ENCODE assay signal across 12 cellular contexts in the genomic region with DNA sequence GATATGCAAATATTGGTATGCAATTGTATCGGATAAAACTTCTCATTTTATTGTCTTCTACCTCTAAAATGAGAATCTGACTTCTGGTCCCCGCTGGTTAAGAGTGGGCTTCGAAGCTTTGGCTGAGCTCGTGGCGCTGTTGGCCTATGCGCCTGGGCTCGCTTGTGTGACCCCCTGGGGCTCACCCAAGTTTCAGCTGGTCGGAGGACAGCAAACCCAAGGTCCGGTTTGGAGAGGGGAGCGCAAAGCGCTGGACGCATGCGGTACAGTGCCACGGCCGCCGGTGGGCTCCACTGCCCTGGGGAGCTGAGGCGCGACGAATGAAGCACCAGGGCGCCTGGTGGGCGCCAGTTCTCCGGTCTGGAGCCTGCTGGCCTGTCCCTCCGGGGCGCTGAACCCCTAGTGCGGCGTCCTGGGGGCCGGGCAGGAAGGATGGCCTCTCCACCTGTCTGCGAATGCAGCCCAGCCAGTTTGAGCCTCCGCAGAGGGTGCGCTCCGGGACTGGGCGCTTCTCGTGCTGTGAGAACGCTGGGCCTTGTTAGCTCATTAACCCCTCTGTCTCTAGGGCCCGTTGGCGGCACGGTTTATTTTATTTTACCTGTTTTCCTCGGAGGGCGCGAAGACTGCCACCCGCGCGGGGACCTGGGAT. TPM values are rescaled to one million over a fixed set of nuclear protein-coding genes. Genes with fewer than 3 reads are reported as not detected.
DNase-seq lines count a peak whose midpoint lies in the region; ATAC-seq and TF ChIP-seq lines count a peak whose summit lies in the region.
"Had no signal": no experiment of that assay in that cellular context is flagged by ENCODE, and none has a peak within 500 bp of the region (broad histone marks: within the 10 kb centered on the region; RNA-seq: fewer than 3 reads in every experiment).

No MANE protein-coding gene starts in this region.

- H3K4me3 ChIP-seq in HFF-Myc (replicated peaks; ENCODE audit: low read depth, low read length) (peak overlapping the region; percentile 83), endodermal cell (ENCODE audit: low read length) (peak overlapping the region; percentile 66), stomach (peak overlapping the region; percentile 47 to 83 (median 72))

- no peak for TF ChIP-seq EP300 in stomach (IDR thresholded peaks at IDR 0.05)

- ATAC-seq in left lobe of liver, result peak; percentile 23
- no peak for ATAC-seq in HG03439 (IDR thresholded peaks at IDR 0.05; ENCODE audit: unreplicated experiment)
- no peak for ATAC-seq in GM19328 (IDR thresholded peaks at IDR 0.05; ENCODE audit: unreplicated experiment)
- ATAC-seq: stimulated activated memory B cell treated with anti-CD40 and anti-IgM and Interleukin-4, amounts not matched to agents 10 μg/mL and 1 μg/mL and 100 μg/mL, for 72 hours had no signal

- 5 to 11% methylated on average over 24 to 43 of the region's 43 CpGs for WGBS in endodermal cell (ENCODE audit: insufficient coverage in 1 of 2, insufficient read length in 1 of 2), 2 experiments
- WGBS in stomach, 5 donors, result 41 to 65% (median 51%) methylated on average over 16 to 43 of the region's 43 CpGs

- H3K36me3 ChIP-seq in endodermal cell (ENCODE audit: control insufficient read depth, insufficient read depth, low read length) (no peaks in the 10 kb centered on the region), stomach (peaks cover 4 to 43% (median 20%) of the 10 kb centered on the region in 4 donors)

- peak overlapping the region; percentile 53 for H3K4me3 Mint-ChIP-seq in endodermal cell
- no peak overlapping the region for H3K4me3 Mint-ChIP-seq in T-helper 2 cell treated with Interferon-gamma antibody and Interleukin-4, amounts not matched to agents 5 μg/mL and 100 μg/mL, for 36 hours
- H3K4me3 Mint-ChIP-seq: stimulated activated memory B cell treated with anti-CD40 and anti-IgM and Interleukin-4, amounts not matched to agents 10 μg/mL and 1 μg/mL and 100 μg/mL, for 72 hours had no signal

- no peak for TF ChIP-seq POLR2A in stomach (IDR thresholded peaks at IDR 0.05)

- intact Hi-C loops in stomach (cut with DNase I; ENCODE audit: low total_unique reads), result no loop called here

- peak overlapping the region; percentile 40 for H3K27ac ChIP-seq in endodermal cell (ENCODE audit: low read depth, low read length)
- peak overlapping the region; percentile 23 to 93 (median 89) for H3K27ac ChIP-seq in stomach

- H3K4me1 Mint-ChIP-seq in endodermal cell, result peaks cover 32% of the 10 kb centered on the region
- H3K4me1 Mint-ChIP-seq in T-helper 2 cell treated with Interferon-gamma antibody and Interleukin-4, amounts not matched to agents 5 μg/mL and 100 μg/mL, for 36 hours (ENCODE audit: low read depth), result peaks cover 2% of the 10 kb centered on the region

- no peak for DNase-seq in HFF-Myc (ENCODE audit: extremely low read depth, low read depth)
- DNase-seq in endodermal cell, result peak; percentile 78
- DNase-seq in left lobe of liver (ENCODE audit: low spot score), result no peak
- no peak for DNase-seq in stomach
- no peak for DNase-seq in T-helper 2 cell treated with Interferon-gamma antibody and Interleukin-4, amounts not matched to agents 5 μg/mL and 100 μg/mL, for 36 hours (ENCODE audit: low spot score)
- DNase-seq in NCI-H146 treated with DMSO at 0.1 percent for 48 hours (lab: John Stamatoyannopoulos, UW; ENCODE audit: unreplicated experiment), result no peak
- DNase-seq: DND-41, NCI-H2029, SW 1271 had no signal

- no peak overlapping the region for H3K27ac Mint-ChIP-seq in endodermal cell
- H3K27ac Mint-ChIP-seq in T-helper 2 cell treated with Interferon-gamma antibody and Interleukin-4, amounts not matched to agents 5 μg/mL and 100 μg/mL, for 36 hours, result no peak overlapping the region
- H3K27ac Mint-ChIP-seq: stimulated activated memory B cell treated with anti-CD40 and anti-IgM and Interleukin-4, amounts not matched to agents 10 μg/mL and 1 μg/mL and 100 μg/mL, for 72 hours had no signal

- H3K9me3 ChIP-seq in endodermal cell (ENCODE audit: control insufficient read depth, low read length) (no peaks in the 10 kb centered on the region), stomach (no peaks in the 10 kb centered on the region)

- H3K36me3 Mint-ChIP-seq in endodermal cell (ENCODE audit: low read depth), result no peaks in the 10 kb centered on the region
- peaks cover under 1% of the 10 kb centered on the region for H3K36me3 Mint-ChIP-seq in T-helper 2 cell treated with Interferon-gamma antibody and Interleukin-4, amounts not matched to agents 5 μg/mL and 100 μg/mL, for 36 hours (ENCODE audit: low read depth)
- H3K36me3 Mint-ChIP-seq: stimulated activated memory B cell treated with anti-CD40 and anti-IgM and Interleukin-4, amounts not matched to agents 10 μg/mL and 1 μg/mL and 100 μg/mL, for 72 hours had no signal

- peaks cover 5% of the 10 kb centered on the region for H3K4me1 ChIP-seq in endodermal cell (ENCODE audit: control insufficient read depth, insufficient read depth, low read length)
- peaks cover 0 to 15% (median 2%) of the 10 kb centered on the region in 4 donors for H3K4me1 ChIP-seq in stomach

- TF ChIP-seq CTCF in HFF-Myc (IDR thresholded peaks at IDR 0.05; ENCODE audit: low read depth, low read length, missing control alignments) (no peak), endodermal cell (conservative IDR thresholded peaks at IDR 0.05) (peak; percentile 54), stomach (IDR thresholded peaks at IDR 0.05) (no peak)

- H3K9me3 Mint-ChIP-seq in endodermal cell, result no peaks in the 10 kb centered on the region
- H3K9me3 Mint-ChIP-seq in T-helper 2 cell treated with Interferon-gamma antibody and Interleukin-4, amounts not matched to agents 5 μg/mL and 100 μg/mL, for 36 hours, result no peaks in the 10 kb centered on the region
- H3K9me3 Mint-ChIP-seq: stimulated activated memory B cell treated with anti-CD40 and anti-IgM and Interleukin-4, amounts not matched to agents 10 μg/mL and 1 μg/mL and 100 μg/mL, for 72 hours had no signal

- peaks cover 91% of the 10 kb centered on the region for H3K27me3 Mint-ChIP-seq in endodermal cell (ENCODE audit: insufficient read depth)
- H3K27me3 Mint-ChIP-seq in T-helper 2 cell treated with Interferon-gamma antibody and Interleukin-4, amounts not matched to agents 5 μg/mL and 100 μg/mL, for 36 hours (ENCODE audit: low read depth), result peaks cover 51% of the 10 kb centered on the region

- no peak overlapping the region for H3K9ac ChIP-seq in endodermal cell (ENCODE audit: extremely low read depth, low read length, poor library complexity, severe bottlenecking)

- H3K27me3 ChIP-seq in endodermal cell (ENCODE audit: control insufficient read depth, insufficient read depth, low read length, poor library complexity, severe bottlenecking) (peaks cover 84% of the 10 kb centered on the region), stomach (peaks cover 0 to 46% (median 10%) of the 10 kb centered on the region in 3 donors)

RNA-seq across cellular contexts. Expression of gene MEIS1, which starts 10.3 kb away (rescaled TPM):
- total RNA-seq in endodermal cell (1 to 10 TPM; 1.8 to 2.3 TPM), left lobe of liver (5.9 TPM), stomach (100 to 1,000 TPM in 2 of 5 donors, 10 to 100 TPM in 3; 31.2 to 172 (median 57.4) TPM)
- 80.5 TPM for polyA plus RNA-seq in endodermal cell (2013, experiment 1 of 2)
- 81.9 TPM for polyA plus RNA-seq in endodermal cell (2013, experiment 2 of 2)
- 10 to 100 TPM in 1 of 3 donors, 1 to 10 TPM in 2; 4.8 to 36.8 (median 9.8) TPM for polyA plus RNA-seq in stomach
